1 cellular context compared by ENCODE assay signal in the genomic region with DNA sequence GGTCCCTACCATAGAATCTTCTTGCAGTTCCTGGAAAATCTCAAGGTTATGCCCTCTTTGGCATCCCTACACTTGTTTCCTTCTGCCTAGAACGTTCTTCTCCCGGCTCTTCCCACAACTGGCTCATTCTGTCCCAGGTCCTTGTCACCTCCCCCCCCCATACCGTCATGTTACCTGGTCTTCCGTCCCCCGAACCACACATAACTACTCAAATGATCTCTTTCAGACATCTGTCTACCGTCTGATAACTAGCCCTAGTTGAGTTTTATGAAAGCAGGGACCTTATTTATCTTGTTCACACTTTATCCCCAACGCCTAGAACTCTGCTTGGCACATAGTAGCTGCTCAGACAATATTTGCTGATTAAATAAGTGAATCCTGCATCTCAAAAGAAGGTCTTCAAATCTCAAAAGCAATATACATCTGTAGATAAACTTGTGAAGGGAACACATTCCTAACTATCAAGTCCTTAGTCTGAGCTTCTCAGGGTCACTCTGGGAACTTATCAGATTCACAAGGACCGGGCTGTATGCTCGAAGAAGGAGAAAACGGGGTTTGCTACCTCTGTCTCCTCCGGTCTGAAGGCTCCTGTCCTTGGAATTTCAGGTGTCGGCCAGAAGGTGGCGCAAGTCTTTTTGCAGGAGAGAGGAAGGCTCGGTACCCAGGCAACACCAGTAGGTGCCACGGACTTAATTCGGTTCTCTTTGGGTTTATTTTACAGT.
A peak's percentile ranks its signal among the peaks of the same experiment; 100 is the strongest.
TF ChIP-seq lines count a peak whose summit lies in the region.

No MANE protein-coding gene starts in this region.

TF ChIP-seq in HEK293, 187 proteins besides CTCF, POLR2A, EP300 and RAD21 (continued from another document):
- TF ChIP-seq, protein P1, sequence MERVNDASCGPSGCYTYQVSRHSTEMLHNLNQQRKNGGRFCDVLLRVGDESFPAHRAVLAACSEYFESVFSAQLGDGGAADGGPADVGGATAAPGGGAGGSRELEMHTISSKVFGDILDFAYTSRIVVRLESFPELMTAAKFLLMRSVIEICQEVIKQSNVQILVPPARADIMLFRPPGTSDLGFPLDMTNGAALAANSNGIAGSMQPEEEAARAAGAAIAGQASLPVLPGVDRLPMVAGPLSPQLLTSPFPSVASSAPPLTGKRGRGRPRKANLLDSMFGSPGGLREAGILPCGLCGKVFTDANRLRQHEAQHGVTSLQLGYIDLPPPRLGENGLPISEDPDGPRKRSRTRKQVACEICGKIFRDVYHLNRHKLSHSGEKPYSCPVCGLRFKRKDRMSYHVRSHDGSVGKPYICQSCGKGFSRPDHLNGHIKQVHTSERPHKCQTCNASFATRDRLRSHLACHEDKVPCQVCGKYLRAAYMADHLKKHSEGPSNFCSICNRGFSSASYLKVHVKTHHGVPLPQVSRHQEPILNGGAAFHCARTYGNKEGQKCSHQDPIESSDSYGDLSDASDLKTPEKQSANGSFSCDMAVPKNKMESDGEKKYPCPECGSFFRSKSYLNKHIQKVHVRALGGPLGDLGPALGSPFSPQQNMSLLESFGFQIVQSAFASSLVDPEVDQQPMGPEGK (tag by site-specific recombination; IDR thresholded peaks at IDR 0.05) = no peak
- TF ChIP-seq SETDB1 (IDR thresholded peaks at IDR 0.05; ENCODE audit: insufficient read length, low read length) (no peak), ZBTB21 (tag by site-specific recombination; IDR thresholded peaks at IDR 0.05) (no peak), ZNF132 (tag by site-specific recombination; IDR thresholded peaks at IDR 0.05; ENCODE audit: borderline replicate concordance) (no peak), ZNF138 (tag by site-specific recombination; IDR thresholded peaks at IDR 0.05; ENCODE audit: borderline replicate concordance) (no peak), ZNF791 (tag by site-specific recombination; IDR thresholded peaks at IDR 0.05) (no peak), ZFP3 (tag by site-specific recombination; IDR thresholded peaks at IDR 0.05; ENCODE audit: low read depth) (no peak), RBAK (tag by site-specific recombination; IDR thresholded peaks at IDR 0.05) (no peak), HOXD13 (CRISPR knock-in tag; IDR thresholded peaks at IDR 0.05; ENCODE audit: borderline replicate concordance) (no peak), ZNF2 (tag by site-specific recombination; IDR thresholded peaks at IDR 0.05) (no peak), ZNF302 (tag by site-specific recombination; IDR thresholded peaks at IDR 0.05; ENCODE audit: low read depth) (no peak), ZNF24 (tag by site-specific recombination; IDR thresholded peaks at IDR 0.05) (no peak), ZNF654 (tag by site-specific recombination; IDR thresholded peaks at IDR 0.05; ENCODE audit: low read depth) (peak; percentile 59), ZNF670 (tag by site-specific recombination; IDR thresholded peaks at IDR 0.05; ENCODE audit: low read depth) (no peak), ZNF335 (tag by site-specific recombination; conservative IDR thresholded peaks at IDR 0.05) (no peak), TRIM28 (IDR thresholded peaks at IDR 0.05; ENCODE audit: borderline replicate concordance, low read length) (no peak), ZNF660 (tag by site-specific recombination; IDR thresholded peaks at IDR 0.05) (0 out of 2 replicates have a peak, but pooled peaks have one; percentile 26)
- TF ChIP-seq, protein P2, sequence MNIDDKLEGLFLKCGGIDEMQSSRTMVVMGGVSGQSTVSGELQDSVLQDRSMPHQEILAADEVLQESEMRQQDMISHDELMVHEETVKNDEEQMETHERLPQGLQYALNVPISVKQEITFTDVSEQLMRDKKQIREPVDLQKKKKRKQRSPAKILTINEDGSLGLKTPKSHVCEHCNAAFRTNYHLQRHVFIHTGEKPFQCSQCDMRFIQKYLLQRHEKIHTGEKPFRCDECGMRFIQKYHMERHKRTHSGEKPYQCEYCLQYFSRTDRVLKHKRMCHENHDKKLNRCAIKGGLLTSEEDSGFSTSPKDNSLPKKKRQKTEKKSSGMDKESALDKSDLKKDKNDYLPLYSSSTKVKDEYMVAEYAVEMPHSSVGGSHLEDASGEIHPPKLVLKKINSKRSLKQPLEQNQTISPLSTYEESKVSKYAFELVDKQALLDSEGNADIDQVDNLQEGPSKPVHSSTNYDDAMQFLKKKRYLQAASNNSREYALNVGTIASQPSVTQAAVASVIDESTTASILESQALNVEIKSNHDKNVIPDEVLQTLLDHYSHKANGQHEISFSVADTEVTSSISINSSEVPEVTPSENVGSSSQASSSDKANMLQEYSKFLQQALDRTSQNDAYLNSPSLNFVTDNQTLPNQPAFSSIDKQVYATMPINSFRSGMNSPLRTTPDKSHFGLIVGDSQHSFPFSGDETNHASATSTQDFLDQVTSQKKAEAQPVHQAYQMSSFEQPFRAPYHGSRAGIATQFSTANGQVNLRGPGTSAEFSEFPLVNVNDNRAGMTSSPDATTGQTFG (tag by site-specific recombination; IDR thresholded peaks at IDR 0.05; ENCODE audit: borderline replicate concordance) = no peak
- TF ChIP-seq, protein P3, sequence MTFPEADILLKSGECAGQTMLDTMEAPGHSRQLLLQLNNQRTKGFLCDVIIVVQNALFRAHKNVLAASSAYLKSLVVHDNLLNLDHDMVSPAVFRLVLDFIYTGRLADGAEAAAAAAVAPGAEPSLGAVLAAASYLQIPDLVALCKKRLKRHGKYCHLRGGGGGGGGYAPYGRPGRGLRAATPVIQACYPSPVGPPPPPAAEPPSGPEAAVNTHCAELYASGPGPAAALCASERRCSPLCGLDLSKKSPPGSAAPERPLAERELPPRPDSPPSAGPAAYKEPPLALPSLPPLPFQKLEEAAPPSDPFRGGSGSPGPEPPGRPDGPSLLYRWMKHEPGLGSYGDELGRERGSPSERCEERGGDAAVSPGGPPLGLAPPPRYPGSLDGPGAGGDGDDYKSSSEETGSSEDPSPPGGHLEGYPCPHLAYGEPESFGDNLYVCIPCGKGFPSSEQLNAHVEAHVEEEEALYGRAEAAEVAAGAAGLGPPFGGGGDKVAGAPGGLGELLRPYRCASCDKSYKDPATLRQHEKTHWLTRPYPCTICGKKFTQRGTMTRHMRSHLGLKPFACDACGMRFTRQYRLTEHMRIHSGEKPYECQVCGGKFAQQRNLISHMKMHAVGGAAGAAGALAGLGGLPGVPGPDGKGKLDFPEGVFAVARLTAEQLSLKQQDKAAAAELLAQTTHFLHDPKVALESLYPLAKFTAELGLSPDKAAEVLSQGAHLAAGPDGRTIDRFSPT (tag by site-specific recombination; IDR thresholded peaks at IDR 0.05) = no peak
- TF ChIP-seq, protein P4, sequence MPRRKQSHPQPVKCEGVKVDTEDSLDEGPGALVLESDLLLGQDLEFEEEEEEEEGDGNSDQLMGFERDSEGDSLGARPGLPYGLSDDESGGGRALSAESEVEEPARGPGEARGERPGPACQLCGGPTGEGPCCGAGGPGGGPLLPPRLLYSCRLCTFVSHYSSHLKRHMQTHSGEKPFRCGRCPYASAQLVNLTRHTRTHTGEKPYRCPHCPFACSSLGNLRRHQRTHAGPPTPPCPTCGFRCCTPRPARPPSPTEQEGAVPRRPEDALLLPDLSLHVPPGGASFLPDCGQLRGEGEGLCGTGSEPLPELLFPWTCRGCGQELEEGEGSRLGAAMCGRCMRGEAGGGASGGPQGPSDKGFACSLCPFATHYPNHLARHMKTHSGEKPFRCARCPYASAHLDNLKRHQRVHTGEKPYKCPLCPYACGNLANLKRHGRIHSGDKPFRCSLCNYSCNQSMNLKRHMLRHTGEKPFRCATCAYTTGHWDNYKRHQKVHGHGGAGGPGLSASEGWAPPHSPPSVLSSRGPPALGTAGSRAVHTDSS (tag by site-specific recombination; IDR thresholded peaks at IDR 0.05) = peak; percentile 66
- TF ChIP-seq, protein P5, sequence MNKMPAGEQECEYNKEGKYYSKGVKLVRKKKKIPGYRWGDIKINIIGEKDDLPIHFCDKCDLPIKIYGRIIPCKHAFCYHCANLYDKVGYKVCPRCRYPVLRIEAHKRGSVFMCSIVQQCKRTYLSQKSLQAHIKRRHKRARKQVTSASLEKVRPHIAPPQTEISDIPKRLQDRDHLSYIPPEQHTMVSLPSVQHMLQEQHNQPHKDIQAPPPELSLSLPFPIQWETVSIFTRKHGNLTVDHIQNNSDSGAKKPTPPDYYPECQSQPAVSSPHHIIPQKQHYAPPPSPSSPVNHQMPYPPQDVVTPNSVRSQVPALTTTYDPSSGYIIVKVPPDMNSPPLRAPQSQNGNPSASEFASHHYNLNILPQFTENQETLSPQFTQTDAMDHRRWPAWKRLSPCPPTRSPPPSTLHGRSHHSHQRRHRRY (tag by site-specific recombination; IDR thresholded peaks at IDR 0.05) = no peak
